In the genomic region with DNA sequence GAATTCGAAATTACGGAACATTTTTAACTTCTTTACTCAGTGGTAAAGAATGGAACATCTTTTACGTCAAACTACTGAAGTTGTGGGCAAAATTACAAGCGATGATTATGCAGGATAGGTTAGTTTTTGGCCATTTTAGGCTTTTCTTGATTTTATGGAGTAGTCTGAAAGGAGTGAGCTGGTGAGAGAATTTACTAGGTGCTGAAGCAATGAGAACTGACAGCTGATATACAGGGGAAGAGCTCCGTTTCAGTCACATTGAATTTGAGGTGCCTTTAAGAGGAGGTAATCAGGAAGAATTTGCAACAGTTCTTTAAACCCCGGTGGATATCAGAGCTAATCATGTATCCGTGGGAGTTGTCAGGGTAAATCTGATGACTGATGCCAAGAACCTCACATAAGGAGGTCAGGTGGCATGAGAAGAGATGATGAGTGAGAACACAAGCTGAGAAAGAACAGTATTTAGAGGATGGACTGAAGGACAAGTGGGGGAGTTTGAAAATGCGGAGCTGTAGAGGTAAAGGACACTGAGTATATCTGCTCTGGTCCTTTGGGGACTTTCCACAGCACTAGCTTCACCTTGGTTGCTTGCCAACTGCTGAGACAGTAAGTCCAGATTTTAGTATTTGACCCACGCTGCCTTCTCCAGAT, we compare ENCODE assay signal across 9 cellular contexts.
DNase-seq lines count a peak whose midpoint lies in the region; ATAC-seq and TF ChIP-seq lines count a peak whose summit lies in the region.
"Had no signal": no experiment of that assay in that cellular context is flagged by ENCODE, and none has a peak within 500 bp of the region (broad histone marks: within the 10 kb centered on the region; RNA-seq: fewer than 3 reads in every experiment).

No MANE protein-coding gene starts in this region.

- no peaks in the 10 kb centered on the region for H3K36me3 Mint-ChIP-seq in CD4-positive, alpha-beta memory T cell
- no peaks in the 10 kb centered on the region for H3K36me3 Mint-ChIP-seq in endothelial cell (ENCODE audit: low read depth, unreplicated experiment)

- POLR2A ChIA-PET in CD4-positive, alpha-beta memory T cell (lab: Charles Lee; ENCODE audit: partially characterized antibody), result no interaction called here

- DNase-seq in CD4-positive, alpha-beta memory T cell, result peak in 2 of 5 donors; percentile 6
- peak; percentile 13 to 37 for DNase-seq in activated CD4-positive, alpha-beta T cell treated with anti-CD3 and anti-CD28 coated beads, Interleukin-2, amount 50 U/mL, for 48 hours
- DNase-seq in AML-193 (lab: John Stamatoyannopoulos, UW), result no peak
- no peak for DNase-seq in NCI-H1105 (lab: John Stamatoyannopoulos, UW)
- no peak for DNase-seq in left colon
- no peak for DNase-seq in endothelial cell (ENCODE audit: low spot score)
- DNase-seq: heart right ventricle had no signal

- H3K4me3 ChIP-seq in CD4-positive, alpha-beta memory T cell (ENCODE audit: low read length in 2 of 2), result peak overlapping the region; percentile 9 to 26
- H3K4me3 ChIP-seq: heart right ventricle had no signal

- H3K27me3 ChIP-seq in CD4-positive, alpha-beta memory T cell (ENCODE audit: insufficient read depth, low read length), result no peaks in the 10 kb centered on the region
- H3K27me3 ChIP-seq: heart right ventricle had no signal

- no peaks in the 10 kb centered on the region for H3K9me3 ChIP-seq in CD4-positive, alpha-beta memory T cell (ENCODE audit: control insufficient read depth in 1 of 2, low read length in 2 of 2)
- H3K9me3 ChIP-seq: heart right ventricle had no signal

- peak overlapping the region; percentile 71 to 83 (median 80) for H3K4me3 Mint-ChIP-seq in CD4-positive, alpha-beta memory T cell
- no peak overlapping the region for H3K4me3 Mint-ChIP-seq in endothelial cell (ENCODE audit: unreplicated experiment)

- CTCF ChIA-PET in CD4-positive, alpha-beta memory T cell (lab: Charles Lee; ENCODE audit: partially characterized antibody), result interaction anchor here (0.7 to 1.2 kb wide), 5 partner anchors 10 to 239 kb away, joined by 3 read pairs; no protein-coding TSS in a partner anchor

- H3K27ac ChIP-seq in CD4-positive, alpha-beta memory T cell (ENCODE audit: low read depth, low read length), result no peak overlapping the region

- peak overlapping the region in 5 of 7 donors; percentile 11 to 70 (median 38) for H3K27ac Mint-ChIP-seq in CD4-positive, alpha-beta memory T cell
- H3K27ac Mint-ChIP-seq in endothelial cell (ENCODE audit: unreplicated experiment), result no peak overlapping the region

- intact Hi-C loops in CD4-positive, alpha-beta memory T cell (cut with micrococcal nuclease), result loop anchor here (10.0 kb wide), 1 partner anchor 398 kb away; no protein-coding TSS in a partner anchor
- intact Hi-C loops in left colon (cut with DNase I, micrococcal nuclease), result no loop called here

- H3K4me1 Mint-ChIP-seq in CD4-positive, alpha-beta memory T cell, result peaks cover 23 to 30% (median 27%) of the 10 kb centered on the region in 4 donors
- peaks cover 15% of the 10 kb centered on the region for H3K4me1 Mint-ChIP-seq in endothelial cell (ENCODE audit: unreplicated experiment)

- peaks cover 2 to 5% of the 10 kb centered on the region in 2 donors for H3K27me3 Mint-ChIP-seq in CD4-positive, alpha-beta memory T cell
- no peaks in the 10 kb centered on the region for H3K27me3 Mint-ChIP-seq in endothelial cell (ENCODE audit: unreplicated experiment)

- no peaks in the 10 kb centered on the region for H3K9me3 Mint-ChIP-seq in CD4-positive, alpha-beta memory T cell
- no peaks in the 10 kb centered on the region for H3K9me3 Mint-ChIP-seq in endothelial cell (ENCODE audit: unreplicated experiment)

- TF ChIP-seq CTCF in endothelial cell (IDR thresholded peaks at IDR 0.05; ENCODE audit: unreplicated experiment), result no peak

- peak; percentile 81 for ATAC-seq in GM19025 (IDR thresholded peaks at IDR 0.05; ENCODE audit: low read depth, unreplicated experiment)
- ATAC-seq in HG03025 (IDR thresholded peaks at IDR 0.05; ENCODE audit: low FRiP score, unreplicated experiment), result peak; percentile 63
- no peak for ATAC-seq in left colon
- ATAC-seq: heart right ventricle had no signal

- H3K4me1 ChIP-seq in CD4-positive, alpha-beta memory T cell (ENCODE audit: insufficient read depth, low read length), result peaks cover 22% of the 10 kb centered on the region

- H3K36me3 ChIP-seq in CD4-positive, alpha-beta memory T cell (ENCODE audit: insufficient read depth, low read length), result no peaks in the 10 kb centered on the region
- H3K36me3 ChIP-seq: heart right ventricle had no signal

Comparison
In these comparisons a context has a peak if more than half of its experiments do, and no peak if none do; other contexts are left out.
1. DNase-seq: peak in activated CD4-positive, alpha-beta T cell treated with anti-CD3 and anti-CD28 coated beads, Interleukin-2, amount 50 U/mL, for 48 hours (2 of 2); none in AML-193 (0 of 2), NCI-H1105 (single experiment), left colon (0 of 2) and endothelial cell (single experiment).